ENCODE assay signal across 9 cellular contexts in genomic region chrX:130282151-130282550, GRCh38.
"Had no signal": no experiment of that assay in that cellular context is flagged by ENCODE, and none has a peak within 500 bp of the region (broad histone marks: within the 10 kb centered on the region; RNA-seq: fewer than 3 reads in every experiment).

No MANE protein-coding gene starts in this region.

- H3K27ac ChIP-seq: HL-60 had no signal

- H3K4me3 ChIP-seq: GM23338, K562 had no signal

- FAIRE-seq: H1, H54, K562 had no signal

- DNase-seq: H9, HCEC 1CT, HFFc6, IMR-90 had no signal
